Comparison of ENCODE assay signal across 1 cellular context in the genomic region with DNA sequence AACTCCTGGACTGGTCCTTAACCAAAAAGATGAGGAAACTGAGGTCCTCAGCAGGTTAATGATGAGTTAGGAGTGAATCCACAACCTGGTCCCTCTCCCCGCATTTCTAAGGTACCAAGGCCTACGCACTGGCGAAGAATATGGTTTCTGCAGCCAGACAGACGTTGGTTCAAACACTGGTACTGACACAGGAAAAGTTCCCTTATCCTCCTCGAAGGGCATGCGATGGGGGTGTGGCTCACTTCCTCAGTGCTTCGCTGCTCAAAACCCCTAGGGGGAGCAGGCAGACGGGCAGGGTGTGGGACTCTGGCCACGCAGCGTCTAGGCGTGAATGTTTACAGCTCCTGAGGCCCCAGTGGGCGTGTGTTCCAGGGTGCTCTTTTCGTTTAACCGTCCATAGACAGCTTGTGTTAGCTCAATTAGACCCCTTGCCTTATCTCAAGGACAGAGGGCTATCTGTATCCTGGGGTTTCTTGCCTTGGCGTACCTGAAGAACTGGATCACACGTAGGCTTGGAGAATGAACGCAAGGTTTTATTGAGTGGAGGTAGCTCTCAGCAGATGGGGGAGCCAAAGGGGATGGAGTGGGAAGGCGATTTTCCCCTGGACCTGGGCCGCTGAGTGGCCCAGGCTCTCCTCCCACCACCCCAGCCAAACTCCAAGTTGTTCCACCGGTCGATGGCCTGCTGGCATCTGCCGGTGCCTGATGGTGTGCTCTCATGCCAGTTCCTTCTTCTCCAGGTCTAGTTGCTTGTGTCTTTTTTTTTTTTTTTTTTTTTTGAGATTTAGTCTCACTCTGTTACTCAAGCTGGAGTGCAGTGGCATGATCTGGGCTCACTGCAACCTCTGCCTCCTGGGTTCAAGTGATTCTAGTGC.
TF ChIP-seq lines count a peak whose summit lies in the region.

No MANE protein-coding gene starts in this region.

TF ChIP-seq in HepG2, 621 proteins besides CTCF, POLR2A, EP300 and RAD21 (continued from another document and continues in another):
- TF ChIP-seq, protein P1, sequence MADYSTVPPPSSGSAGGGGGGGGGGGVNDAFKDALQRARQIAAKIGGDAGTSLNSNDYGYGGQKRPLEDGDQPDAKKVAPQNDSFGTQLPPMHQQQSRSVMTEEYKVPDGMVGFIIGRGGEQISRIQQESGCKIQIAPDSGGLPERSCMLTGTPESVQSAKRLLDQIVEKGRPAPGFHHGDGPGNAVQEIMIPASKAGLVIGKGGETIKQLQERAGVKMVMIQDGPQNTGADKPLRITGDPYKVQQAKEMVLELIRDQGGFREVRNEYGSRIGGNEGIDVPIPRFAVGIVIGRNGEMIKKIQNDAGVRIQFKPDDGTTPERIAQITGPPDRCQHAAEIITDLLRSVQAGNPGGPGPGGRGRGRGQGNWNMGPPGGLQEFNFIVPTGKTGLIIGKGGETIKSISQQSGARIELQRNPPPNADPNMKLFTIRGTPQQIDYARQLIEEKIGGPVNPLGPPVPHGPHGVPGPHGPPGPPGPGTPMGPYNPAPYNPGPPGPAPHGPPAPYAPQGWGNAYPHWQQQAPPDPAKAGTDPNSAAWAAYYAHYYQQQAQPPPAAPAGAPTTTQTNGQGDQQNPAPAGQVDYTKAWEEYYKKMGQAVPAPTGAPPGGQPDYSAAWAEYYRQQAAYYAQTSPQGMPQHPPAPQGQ (CRISPR knock-in tag; IDR thresholded peaks at IDR 0.05; ENCODE audit: borderline replicate concordance): peak; percentile 74; the same call in 1 of the 2 replicates
- TF ChIP-seq THYN1 (CRISPR knock-in tag; IDR thresholded peaks at IDR 0.05; ENCODE audit: borderline replicate concordance, low read depth) (no peak), SP2 (CRISPR knock-in tag; IDR thresholded peaks at IDR 0.05) (no peak), HHEX (CRISPR knock-in tag; IDR thresholded peaks at IDR 0.05) (no peak), ZNF878 (CRISPR knock-in tag; IDR thresholded peaks at IDR 0.05) (no peak), PAF1 (CRISPR knock-in tag; IDR thresholded peaks at IDR 0.05) (no peak), CREB1 (IDR thresholded peaks at IDR 0.05) (no peak), CREB1 (CRISPR knock-in tag; IDR thresholded peaks at IDR 0.05) (no peak), SNRNP70 (IDR thresholded peaks at IDR 0.05; ENCODE audit: low read depth, low read length) (no peak), ZNF282 (IDR thresholded peaks at IDR 0.05; ENCODE audit: partially characterized antibody) (no peak), ATAD3A (CRISPR knock-in tag; IDR thresholded peaks at IDR 0.05) (no peak), JDP2 (CRISPR knock-in tag; IDR thresholded peaks at IDR 0.05; ENCODE audit: borderline replicate concordance) (no peak), ZFP82 (CRISPR knock-in tag; IDR thresholded peaks at IDR 0.05; ENCODE audit: borderline replicate concordance) (no peak), EED (CRISPR knock-in tag; IDR thresholded peaks at IDR 0.05) (peak; percentile 89; the same call in 1 of the 2 replicates), ZNF136 (CRISPR knock-in tag; IDR thresholded peaks at IDR 0.05; ENCODE audit: low read depth) (no peak), HMG20B (CRISPR knock-in tag; conservative IDR thresholded peaks at IDR 0.05) (no peak), FOXJ3 (CRISPR knock-in tag; IDR thresholded peaks at IDR 0.05; ENCODE audit: borderline replicate concordance) (no peak), YEATS2 (CRISPR knock-in tag; IDR thresholded peaks at IDR 0.05; ENCODE audit: borderline replicate concordance) (peak; percentile 60), TOPORS (CRISPR knock-in tag; IDR thresholded peaks at IDR 0.05) (no peak), ZNF746 (CRISPR knock-in tag; IDR thresholded peaks at IDR 0.05) (no peak), GFI1 (CRISPR knock-in tag; IDR thresholded peaks at IDR 0.05; ENCODE audit: borderline replicate concordance) (no peak), PAX8 (CRISPR knock-in tag; IDR thresholded peaks at IDR 0.05; ENCODE audit: borderline replicate concordance) (peak; percentile 75; the same call in 1 of the 2 replicates), ZNF589 (CRISPR knock-in tag; conservative IDR thresholded peaks at IDR 0.05) (no peak), SMAD1 (CRISPR knock-in tag; IDR thresholded peaks at IDR 0.05; ENCODE audit: borderline replicate concordance, low read depth) (no peak), ZFX (CRISPR knock-in tag; IDR thresholded peaks at IDR 0.05; ENCODE audit: low read depth) (peak; percentile 65; the same call in 1 of the 2 replicates), SOX5 (CRISPR knock-in tag; IDR thresholded peaks at IDR 0.05; ENCODE audit: borderline replicate concordance) (peak; percentile 53)
- TF ChIP-seq, protein P2, sequence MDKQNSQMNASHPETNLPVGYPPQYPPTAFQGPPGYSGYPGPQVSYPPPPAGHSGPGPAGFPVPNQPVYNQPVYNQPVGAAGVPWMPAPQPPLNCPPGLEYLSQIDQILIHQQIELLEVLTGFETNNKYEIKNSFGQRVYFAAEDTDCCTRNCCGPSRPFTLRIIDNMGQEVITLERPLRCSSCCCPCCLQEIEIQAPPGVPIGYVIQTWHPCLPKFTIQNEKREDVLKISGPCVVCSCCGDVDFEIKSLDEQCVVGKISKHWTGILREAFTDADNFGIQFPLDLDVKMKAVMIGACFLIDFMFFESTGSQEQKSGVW (CRISPR knock-in tag; IDR thresholded peaks at IDR 0.05; ENCODE audit: borderline replicate concordance): no peak
- TF ChIP-seq, protein P3, sequence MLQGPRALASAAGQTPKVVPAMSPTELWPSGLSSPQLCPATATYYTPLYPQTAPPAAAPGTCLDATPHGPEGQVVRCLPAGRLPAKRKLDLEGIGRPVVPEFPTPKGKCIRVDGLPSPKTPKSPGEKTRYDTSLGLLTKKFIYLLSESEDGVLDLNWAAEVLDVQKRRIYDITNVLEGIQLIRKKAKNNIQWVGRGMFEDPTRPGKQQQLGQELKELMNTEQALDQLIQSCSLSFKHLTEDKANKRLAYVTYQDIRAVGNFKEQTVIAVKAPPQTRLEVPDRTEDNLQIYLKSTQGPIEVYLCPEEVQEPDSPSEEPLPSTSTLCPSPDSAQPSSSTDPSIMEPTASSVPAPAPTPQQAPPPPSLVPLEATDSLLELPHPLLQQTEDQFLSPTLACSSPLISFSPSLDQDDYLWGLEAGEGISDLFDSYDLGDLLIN (CRISPR knock-in tag; IDR thresholded peaks at IDR 0.05; ENCODE audit: borderline replicate concordance): peak; percentile 74; the same call in 1 of the 2 replicates
- TF ChIP-seq, protein P4, sequence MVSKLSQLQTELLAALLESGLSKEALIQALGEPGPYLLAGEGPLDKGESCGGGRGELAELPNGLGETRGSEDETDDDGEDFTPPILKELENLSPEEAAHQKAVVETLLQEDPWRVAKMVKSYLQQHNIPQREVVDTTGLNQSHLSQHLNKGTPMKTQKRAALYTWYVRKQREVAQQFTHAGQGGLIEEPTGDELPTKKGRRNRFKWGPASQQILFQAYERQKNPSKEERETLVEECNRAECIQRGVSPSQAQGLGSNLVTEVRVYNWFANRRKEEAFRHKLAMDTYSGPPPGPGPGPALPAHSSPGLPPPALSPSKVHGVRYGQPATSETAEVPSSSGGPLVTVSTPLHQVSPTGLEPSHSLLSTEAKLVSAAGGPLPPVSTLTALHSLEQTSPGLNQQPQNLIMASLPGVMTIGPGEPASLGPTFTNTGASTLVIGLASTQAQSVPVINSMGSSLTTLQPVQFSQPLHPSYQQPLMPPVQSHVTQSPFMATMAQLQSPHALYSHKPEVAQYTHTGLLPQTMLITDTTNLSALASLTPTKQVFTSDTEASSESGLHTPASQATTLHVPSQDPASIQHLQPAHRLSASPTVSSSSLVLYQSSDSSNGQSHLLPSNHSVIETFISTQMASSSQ (IDR thresholded peaks at IDR 0.05; ENCODE audit: low read depth): no peak
- TF ChIP-seq, protein P4 (CRISPR knock-in tag; IDR thresholded peaks at IDR 0.05; ENCODE audit: borderline replicate concordance): 0 out of 2 replicates have a peak, but pooled peaks have one; percentile 31
- TF ChIP-seq, protein P5, sequence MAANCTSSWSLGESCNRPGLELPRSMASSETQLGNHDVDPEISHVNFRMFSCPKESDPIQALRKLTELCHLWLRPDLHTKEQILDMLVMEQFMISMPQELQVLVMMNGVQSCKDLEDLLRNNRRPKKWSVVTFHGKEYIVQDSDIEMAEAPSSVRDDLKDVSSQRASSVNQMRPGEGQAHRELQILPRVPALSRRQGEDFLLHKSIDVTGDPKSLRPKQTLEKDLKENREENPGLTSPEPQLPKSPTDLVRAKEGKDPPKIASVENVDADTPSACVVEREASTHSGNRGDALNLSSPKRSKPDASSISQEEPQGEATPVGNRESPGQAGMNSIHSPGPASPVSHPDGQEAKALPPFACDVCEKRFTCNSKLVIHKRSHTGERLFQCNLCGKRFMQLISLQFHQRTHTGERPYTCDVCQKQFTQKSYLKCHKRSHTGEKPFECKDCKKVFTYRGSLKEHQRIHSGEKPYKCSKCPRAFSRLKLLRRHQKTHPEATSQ (CRISPR knock-in tag; IDR thresholded peaks at IDR 0.05; ENCODE audit: borderline replicate concordance): no peak
- TF ChIP-seq, protein P6, sequence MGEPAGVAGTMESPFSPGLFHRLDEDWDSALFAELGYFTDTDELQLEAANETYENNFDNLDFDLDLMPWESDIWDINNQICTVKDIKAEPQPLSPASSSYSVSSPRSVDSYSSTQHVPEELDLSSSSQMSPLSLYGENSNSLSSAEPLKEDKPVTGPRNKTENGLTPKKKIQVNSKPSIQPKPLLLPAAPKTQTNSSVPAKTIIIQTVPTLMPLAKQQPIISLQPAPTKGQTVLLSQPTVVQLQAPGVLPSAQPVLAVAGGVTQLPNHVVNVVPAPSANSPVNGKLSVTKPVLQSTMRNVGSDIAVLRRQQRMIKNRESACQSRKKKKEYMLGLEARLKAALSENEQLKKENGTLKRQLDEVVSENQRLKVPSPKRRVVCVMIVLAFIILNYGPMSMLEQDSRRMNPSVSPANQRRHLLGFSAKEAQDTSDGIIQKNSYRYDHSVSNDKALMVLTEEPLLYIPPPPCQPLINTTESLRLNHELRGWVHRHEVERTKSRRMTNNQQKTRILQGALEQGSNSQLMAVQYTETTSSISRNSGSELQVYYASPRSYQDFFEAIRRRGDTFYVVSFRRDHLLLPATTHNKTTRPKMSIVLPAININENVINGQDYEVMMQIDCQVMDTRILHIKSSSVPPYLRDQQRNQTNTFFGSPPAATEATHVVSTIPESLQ (CRISPR knock-in tag; conservative IDR thresholded peaks at IDR 0.05): no peak
- TF ChIP-seq, protein P7, sequence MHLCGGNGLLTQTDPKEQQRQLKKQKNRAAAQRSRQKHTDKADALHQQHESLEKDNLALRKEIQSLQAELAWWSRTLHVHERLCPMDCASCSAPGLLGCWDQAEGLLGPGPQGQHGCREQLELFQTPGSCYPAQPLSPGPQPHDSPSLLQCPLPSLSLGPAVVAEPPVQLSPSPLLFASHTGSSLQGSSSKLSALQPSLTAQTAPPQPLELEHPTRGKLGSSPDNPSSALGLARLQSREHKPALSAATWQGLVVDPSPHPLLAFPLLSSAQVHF (CRISPR knock-in tag; IDR thresholded peaks at IDR 0.05): no peak
- TF ChIP-seq, protein P8, sequence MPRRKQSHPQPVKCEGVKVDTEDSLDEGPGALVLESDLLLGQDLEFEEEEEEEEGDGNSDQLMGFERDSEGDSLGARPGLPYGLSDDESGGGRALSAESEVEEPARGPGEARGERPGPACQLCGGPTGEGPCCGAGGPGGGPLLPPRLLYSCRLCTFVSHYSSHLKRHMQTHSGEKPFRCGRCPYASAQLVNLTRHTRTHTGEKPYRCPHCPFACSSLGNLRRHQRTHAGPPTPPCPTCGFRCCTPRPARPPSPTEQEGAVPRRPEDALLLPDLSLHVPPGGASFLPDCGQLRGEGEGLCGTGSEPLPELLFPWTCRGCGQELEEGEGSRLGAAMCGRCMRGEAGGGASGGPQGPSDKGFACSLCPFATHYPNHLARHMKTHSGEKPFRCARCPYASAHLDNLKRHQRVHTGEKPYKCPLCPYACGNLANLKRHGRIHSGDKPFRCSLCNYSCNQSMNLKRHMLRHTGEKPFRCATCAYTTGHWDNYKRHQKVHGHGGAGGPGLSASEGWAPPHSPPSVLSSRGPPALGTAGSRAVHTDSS (CRISPR knock-in tag; conservative IDR thresholded peaks at IDR 0.05): no peak
- TF ChIP-seq, protein P9, sequence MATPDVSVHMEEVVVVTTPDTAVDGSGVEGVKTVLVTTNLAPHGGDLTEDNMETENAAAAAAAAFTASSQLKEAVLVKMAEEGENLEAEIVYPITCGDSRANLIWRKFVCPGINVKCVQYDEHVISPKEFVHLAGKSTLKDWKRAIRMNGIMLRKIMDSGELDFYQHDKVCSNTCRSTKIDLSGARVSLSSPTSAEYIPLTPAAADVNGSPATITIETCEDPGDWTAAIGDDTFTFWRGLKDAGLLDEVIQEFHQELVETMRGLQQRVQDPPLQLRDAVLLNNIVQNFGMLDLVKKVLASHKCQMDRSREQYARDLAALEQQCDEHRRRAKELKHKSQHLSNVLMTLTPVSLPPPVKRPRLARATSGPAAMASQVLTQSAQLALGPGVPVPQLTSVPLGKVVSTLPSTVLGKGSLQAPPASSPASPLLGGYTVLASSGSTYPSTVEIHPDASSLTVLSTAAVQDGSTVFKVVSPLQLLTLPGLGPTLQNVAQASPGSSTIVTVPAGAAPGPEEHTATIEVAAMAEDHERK (CRISPR knock-in tag; IDR thresholded peaks at IDR 0.05; ENCODE audit: low read depth): no peak
